ENCODE assay signal across 19 cellular contexts in the genomic region with DNA sequence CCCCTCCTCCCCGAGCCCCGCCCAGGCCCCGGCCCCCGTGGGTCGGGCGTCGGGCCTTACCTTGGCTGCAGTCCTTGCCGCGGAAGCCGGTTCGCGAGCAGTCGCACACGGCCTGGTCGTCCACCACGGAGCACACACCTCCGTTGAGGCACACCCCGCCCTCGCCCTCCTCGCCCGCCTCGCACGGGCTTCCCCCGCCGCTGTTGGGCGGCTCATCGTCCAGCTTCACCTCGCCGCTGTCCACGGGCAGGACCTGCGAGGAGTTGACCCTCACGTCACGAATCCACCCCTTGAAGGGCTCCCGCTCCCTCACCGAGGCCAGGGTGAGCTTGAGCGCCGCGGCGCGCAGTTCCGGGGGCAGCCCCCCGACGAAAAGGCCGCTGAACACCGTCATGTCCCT. TPM values are rescaled to one million over a fixed set of nuclear protein-coding genes. Genes with fewer than 3 reads are reported as not detected.
"Had no signal": no experiment of that assay in that cellular context is flagged by ENCODE, and none has a peak within 500 bp of the region (broad histone marks: within the 10 kb centered on the region; RNA-seq: fewer than 3 reads in every experiment).

No MANE protein-coding gene starts in this region.

- ATAC-seq: activated T-cell treated with anti-CD3 and anti-CD28 coated beads, Interleukin-2, amount 50 U/mL, for 4 hours; gastrocnemius medialis; left lung; mucosa of descending colon; naive thymus-derived CD4-positive, alpha-beta T cell; stimulated activated naive CD8-positive, alpha-beta T cell treated with anti-CD3 and anti-CD28 coated beads, Interleukin-15, Interleukin-2, amounts not matched to agents 100 U/mL and 50 U/mL, for 24 hours had no signal

- H3K27ac Mint-ChIP-seq: activated naive CD4-positive, alpha-beta T cell treated with anti-CD3 and anti-CD28 coated beads for 36 hours; memory B cell; naive thymus-derived CD4-positive, alpha-beta T cell had no signal

- H3K9me3 ChIP-seq: gastrocnemius medialis, left lung, mucosa of descending colon, transverse colon, vagina had no signal

- DNase-seq: activated CD4-positive, alpha-beta T cell treated with anti-CD3 and anti-CD28 coated beads, Interleukin-2, amount 50 U/mL, for 1 hour; activated CD4-positive, CD25-positive, alpha-beta regulatory T cell treated with anti-CD3 and anti-CD28 coated beads, Interleukin-2, amount 50 U/mL, for 72 hours; activated CD8-positive, alpha-beta memory T cell treated with anti-CD3 and anti-CD28 coated beads, Interleukin-2, amount 50 U/mL, for 4 hours; activated naive CD4-positive, alpha-beta T cell treated with anti-CD3 and anti-CD28 coated beads for 36 hours; activated T-cell treated with anti-CD3 and anti-CD28 coated beads, Interleukin-2, amount 50 U/mL, for 4 hours; central memory CD4-positive, alpha-beta T cell; cortex of kidney; effector CD4-positive, alpha-beta T cell; gastrocnemius medialis; naive thymus-derived CD4-positive, alpha-beta T cell; stimulated activated naive CD8-positive, alpha-beta T cell treated with anti-CD3 and anti-CD28 coated beads, Interleukin-15, Interleukin-2, amounts not matched to agents 100 U/mL and 50 U/mL, for 24 hours; T-helper 9 cell; transverse colon had no signal

- H3K4me3 ChIP-seq: gastrocnemius medialis, left lung, mucosa of descending colon, transverse colon, vagina had no signal

- H3K36me3 Mint-ChIP-seq: memory B cell had no signal

- H3K4me1 ChIP-seq: gastrocnemius medialis, transverse colon, vagina had no signal

- H3K27me3 ChIP-seq: vagina had no signal

- H3K4me3 Mint-ChIP-seq: activated naive CD4-positive, alpha-beta T cell treated with anti-CD3 and anti-CD28 coated beads for 36 hours; activated T-cell treated with anti-CD3 and anti-CD28 coated beads, Interleukin-2, amount 50 U/mL, for 4 hours; memory B cell; naive thymus-derived CD4-positive, alpha-beta T cell had no signal

- H3K27ac ChIP-seq: gastrocnemius medialis, left lung, parathyroid adenoma, transverse colon, vagina had no signal

- H3K4me1 Mint-ChIP-seq: memory B cell had no signal

- H3K36me3 ChIP-seq: gastrocnemius medialis, left lung, transverse colon, vagina had no signal

RNA-seq across cellular contexts. Expression of gene NRXN1, which starts 4.5 kb away (rescaled TPM):
- total RNA-seq: activated naive CD4-positive, alpha-beta T cell treated with anti-CD3 and anti-CD28 coated beads for 36 hours; activated T-cell treated with anti-CD3 and anti-CD28 coated beads, Interleukin-2, amount 50 U/mL, for 4 hours; renal cortical epithelial cell had no signal
